ENCODE assay signal across 9 cellular contexts in the genomic region with DNA sequence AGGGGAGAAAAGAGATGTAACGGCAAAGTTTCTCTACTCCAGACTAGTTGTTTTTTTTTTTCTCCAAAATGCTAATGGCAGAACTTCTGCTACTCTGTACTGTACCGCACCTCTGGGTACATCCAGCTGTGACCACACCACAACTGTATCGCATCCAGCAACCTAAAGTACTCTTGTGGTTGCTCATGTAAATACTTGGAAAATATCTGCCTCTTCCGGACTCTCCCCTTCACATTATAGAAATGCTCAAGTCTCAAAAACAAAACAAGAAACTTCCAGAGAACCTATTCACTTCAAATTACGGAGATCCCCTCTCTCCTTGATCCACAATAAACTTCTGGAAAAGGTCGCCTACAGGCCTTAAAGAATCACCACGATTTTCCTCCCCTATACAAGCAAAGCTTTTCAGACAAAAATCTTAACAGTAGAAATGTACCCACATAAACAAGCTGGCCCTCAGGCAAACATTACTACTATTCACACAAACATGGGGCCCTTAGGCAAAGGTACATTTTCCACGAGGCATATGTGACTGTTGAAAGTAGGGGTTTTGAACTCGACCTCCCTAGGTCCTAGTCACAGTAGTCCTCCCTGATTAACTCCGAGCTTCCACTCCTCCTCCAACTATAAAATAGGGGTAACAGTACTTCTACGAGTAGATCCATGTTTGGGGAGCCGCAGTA.
DNase-seq lines count a peak whose midpoint lies in the region; ATAC-seq, FAIRE-seq and TF ChIP-seq lines count a peak whose summit lies in the region.
"Had no signal": no experiment of that assay in that cellular context is flagged by ENCODE, and none has a peak within 500 bp of the region (broad histone marks: within the 10 kb centered on the region; RNA-seq: fewer than 3 reads in every experiment).

No MANE protein-coding gene starts in this region.

- peak overlapping the region; percentile 72 for H3K4me2 ChIP-seq in K562 (ENCODE audit: insufficient read depth, low read length)

- WGBS in K562 (ENCODE audit: insufficient coverage, low coverage, missing lambda C conversion rate) = 68% methylated on average over 12 of the region's 12 CpGs

- H2AFZ ChIP-seq in K562 (ENCODE audit: low read depth, low read length) = no peak overlapping the region

- BruUV-seq in K562 (replicated peaks; lab: Mats Ljungman, UMichigan) = no TSS peak

- TF ChIP-seq CTCF in K562 (IDR thresholded peaks at IDR 0.05 in 2 of 3, conservative IDR thresholded peaks at IDR 0.05 in 1 of 3; ENCODE audit: insufficient read depth in 2 of 3, low read depth in 1 of 3, low read length in 3 of 3) (no peak), upper lobe of right lung (IDR thresholded peaks at IDR 0.05) (no peak), RWPE1 (conservative IDR thresholded peaks at IDR 0.05; ENCODE audit: low read depth) (no peak)

- H3K27ac ChIP-seq in K562 (ENCODE audit: extremely low read depth, low read depth, low read length) (no peak overlapping the region), upper lobe of right lung (peak overlapping the region; percentile 45), RWPE1 (no peak overlapping the region)

- no peak overlapping the region for H3K9ac ChIP-seq in K562 (ENCODE audit: insufficient read depth in 1 of 2, low read depth in 2 of 2, low read length in 2 of 2)

- no peaks in the 10 kb centered on the region for H3K27me3 Mint-ChIP-seq in activated naive CD4-positive, alpha-beta T cell treated with anti-CD3 and anti-CD28 coated beads, Interleukin-2, amount 10 ng/mL, durations not matched to agents 7 days and 5 days

- peaks cover 36% of the 10 kb centered on the region for H3K79me2 ChIP-seq in K562 (ENCODE audit: control insufficient read depth, insufficient read depth, low read length)

- CTCF ChIA-PET in activated naive CD4-positive, alpha-beta T cell treated with anti-CD3 and anti-CD28 coated beads, Interleukin-2, amount 10 ng/mL, durations not matched to agents 7 days and 5 days (lab: Charles Lee) = interaction anchor here (0.6 to 2.8 kb wide), 4 partner anchors 32 to 292 kb away, joined by 3 to 10 read pairs (median 4); no protein-coding TSS in a partner anchor
- CTCF ChIA-PET in K562 (lab: Yijun Ruan, JAX; ENCODE audit: low intra/inter-chr PET ratio) (no interaction called here), RWPE1 (lab: Yijun Ruan, JAX) (no interaction called here)

- peak; percentile 42 for DNase-seq in activated naive CD4-positive, alpha-beta T cell treated with anti-CD3 and anti-CD28 coated beads, Interleukin-2, amount 10 ng/mL, durations not matched to agents 7 days and 5 days
- DNase-seq in activated naive CD4-positive, alpha-beta T cell treated with Interleukin-2 at 50 U/mL for 16 hours = no peak
- DNase-seq in K562 (ENCODE audit: extremely low read depth in 1 of 4, low spot score in 3 of 4) (no peak), medulla oblongata (ENCODE audit: extremely low spot score) (peak; percentile 40), upper lobe of right lung (no peak), RWPE1 (ENCODE audit: low spot score) (no peak)
- DNase-seq in stimulated activated CD4-positive, alpha-beta T cell treated with anti-CD3 and anti-CD28 coated beads, Interleukin-4, amount 100 ng/mL, for 24 hours = no peak
- DNase-seq: activated CD4-positive, alpha-beta T cell treated with anti-CD3 and anti-CD28 coated beads for 48 hours had no signal

- no peak for TF ChIP-seq EP300 in K562 (IDR thresholded peaks at IDR 0.05; ENCODE audit: low read length)

- intact Hi-C loops in K562 (cut with micrococcal nuclease) (no loop called here), upper lobe of right lung (cut with DNase I) (no loop called here)

- H3K4me3 Mint-ChIP-seq in activated naive CD4-positive, alpha-beta T cell treated with anti-CD3 and anti-CD28 coated beads, Interleukin-2, amount 10 ng/mL, durations not matched to agents 7 days and 5 days = peak overlapping the region; percentile 81

- POLR2A ChIA-PET in K562 (lab: Yijun Ruan, JAX) = interaction anchor here (0.7 to 1.3 kb wide), 7 partner anchors 8 to 944 kb away, joined by 3 to 7 read pairs (median 3); no protein-coding TSS in a partner anchor
- POLR2A ChIA-PET in RWPE1 (lab: Yijun Ruan, JAX; ENCODE audit: low non-redundant PET) = no interaction called here

- H4K20me1 ChIP-seq in K562 (replicated peaks; ENCODE audit: control insufficient read depth, insufficient read depth, low read length) = 0 out of 2 replicates have a peak, but pooled peaks cover 4% of the 10 kb centered on the region

- H3K27me3 ChIP-seq in K562 (ENCODE audit: control insufficient read depth in 2 of 2, insufficient read depth in 2 of 2, low read length in 2 of 2) = no peaks in the 10 kb centered on the region
- no peaks in the 10 kb centered on the region for H3K27me3 ChIP-seq in upper lobe of right lung

- ATAC-seq in K562 = no peak
- no peak for ATAC-seq in upper lobe of right lung
- no peak for ATAC-seq in HG02970 (IDR thresholded peaks at IDR 0.05; ENCODE audit: low FRiP score, unreplicated experiment)

- peak; percentile 35 for FAIRE-seq in K562 (lab: Jason Lieb, UNC)

- no peak for TF ChIP-seq POLR2A in K562 (conservative IDR thresholded peaks at IDR 0.05)

- TF ChIP-seq RAD21 in K562 (CRISPR knock-in tag; conservative IDR thresholded peaks at IDR 0.05 in 1 of 2, IDR thresholded peaks at IDR 0.05 in 1 of 2) = no peak

- H3K27ac Mint-ChIP-seq in activated naive CD4-positive, alpha-beta T cell treated with anti-CD3 and anti-CD28 coated beads, Interleukin-2, amount 10 ng/mL, durations not matched to agents 7 days and 5 days = peak overlapping the region; percentile 88

- H3K36me3 ChIP-seq in K562 (ENCODE audit: control insufficient read depth, insufficient read depth, low read length) (peaks cover 4% of the 10 kb centered on the region; the same call in 1 of the 3 replicates), upper lobe of right lung (peaks cover 45% of the 10 kb centered on the region)

- no peaks in the 10 kb centered on the region for H3K9me3 ChIP-seq in K562 (replicated peaks; ENCODE audit: control insufficient read depth, insufficient read depth, low read depth, low read length)
- H3K9me3 ChIP-seq in upper lobe of right lung = no peaks in the 10 kb centered on the region

- peaks cover 64% of the 10 kb centered on the region for H3K4me1 Mint-ChIP-seq in activated naive CD4-positive, alpha-beta T cell treated with anti-CD3 and anti-CD28 coated beads, Interleukin-2, amount 10 ng/mL, durations not matched to agents 7 days and 5 days

- H3K9me1 ChIP-seq in K562 (ENCODE audit: control insufficient read depth, insufficient read depth, low read length) = no peaks in the 10 kb centered on the region

- H3K4me3 ChIP-seq in K562 = peak overlapping the region; percentile 61; the same call in 1 of the 2 replicates
- H3K4me3 ChIP-seq in upper lobe of right lung = peak overlapping the region; percentile 65

- no peaks in the 10 kb centered on the region for H3K9me3 Mint-ChIP-seq in activated naive CD4-positive, alpha-beta T cell treated with anti-CD3 and anti-CD28 coated beads, Interleukin-2, amount 10 ng/mL, durations not matched to agents 7 days and 5 days

- H3K4me1 ChIP-seq in K562 (replicated peaks in 1 of 2; ENCODE audit: control insufficient read depth in 2 of 2, insufficient read depth in 2 of 2, low read length in 2 of 2) (peaks cover 28 to 31% of the 10 kb centered on the region in 2 experiments), upper lobe of right lung (peaks cover 52% of the 10 kb centered on the region)

- H3K36me3 Mint-ChIP-seq in activated naive CD4-positive, alpha-beta T cell treated with anti-CD3 and anti-CD28 coated beads, Interleukin-2, amount 10 ng/mL, durations not matched to agents 7 days and 5 days = peaks cover 35% of the 10 kb centered on the region

- in situ Hi-C loops in K562 (cut with MboI) = no loop called here

TF ChIP-seq in K562, 482 proteins besides CTCF, POLR2A, EP300 and RAD21 (continues in another document):
- TF ChIP-seq ZNF347 (CRISPR knock-in tag; IDR thresholded peaks at IDR 0.05; ENCODE audit: low read depth) (no peak), FOXK1 (CRISPR knock-in tag; IDR thresholded peaks at IDR 0.05; ENCODE audit: borderline replicate concordance) (no peak), NELFE (IDR thresholded peaks at IDR 0.05; ENCODE audit: insufficient read depth, insufficient read length) (no peak), ZNF121 (CRISPR knock-in tag; conservative IDR thresholded peaks at IDR 0.05) (no peak), HNRNPLL (IDR thresholded peaks at IDR 0.05; ENCODE audit: low read depth, low read length, poor library complexity, severe bottlenecking) (no peak), ZBED1 (IDR thresholded peaks at IDR 0.05) (no peak), ZNF12 (CRISPR knock-in tag; IDR thresholded peaks at IDR 0.05) (no peak), XRCC5 (IDR thresholded peaks at IDR 0.05; ENCODE audit: low read depth, low read length) (no peak), SIX5 (IDR thresholded peaks at IDR 0.05; ENCODE audit: borderline replicate concordance in 1 of 2, insufficient read depth in 1 of 2, low read depth in 1 of 2, low read length in 2 of 2) (no peak), HDAC1 (IDR thresholded peaks at IDR 0.05) (no peak)
- TF ChIP-seq, protein P1, sequence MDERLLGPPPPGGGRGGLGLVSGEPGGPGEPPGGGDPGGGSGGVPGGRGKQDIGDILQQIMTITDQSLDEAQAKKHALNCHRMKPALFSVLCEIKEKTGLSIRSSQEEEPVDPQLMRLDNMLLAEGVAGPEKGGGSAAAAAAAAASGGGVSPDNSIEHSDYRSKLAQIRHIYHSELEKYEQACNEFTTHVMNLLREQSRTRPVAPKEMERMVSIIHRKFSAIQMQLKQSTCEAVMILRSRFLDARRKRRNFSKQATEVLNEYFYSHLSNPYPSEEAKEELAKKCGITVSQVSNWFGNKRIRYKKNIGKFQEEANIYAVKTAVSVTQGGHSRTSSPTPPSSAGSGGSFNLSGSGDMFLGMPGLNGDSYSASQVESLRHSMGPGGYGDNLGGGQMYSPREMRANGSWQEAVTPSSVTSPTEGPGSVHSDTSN (CRISPR knock-in tag; IDR thresholded peaks at IDR 0.05; ENCODE audit: low read depth) = no peak
- TF ChIP-seq, protein P1 (tag; conservative IDR thresholded peaks at IDR 0.05; ENCODE audit: low read depth) = no peak

Comparison
In these comparisons a context has a peak if more than half of its experiments do, and no peak if none do; other contexts are left out.
1. DNase-seq: peak in activated naive CD4-positive, alpha-beta T cell treated with anti-CD3 and anti-CD28 coated beads, Interleukin-2, amount 10 ng/mL, durations not matched to agents 7 days and 5 days (single experiment) and medulla oblongata (single experiment); none in activated naive CD4-positive, alpha-beta T cell treated with Interleukin-2 at 50 U/mL for 16 hours (single experiment), K562 (0 of 4), upper lobe of right lung (single experiment), stimulated activated CD4-positive, alpha-beta T cell treated with anti-CD3 and anti-CD28 coated beads, Interleukin-4, amount 100 ng/mL, for 24 hours (single experiment) and RWPE1 (single experiment).